In the genomic region with DNA sequence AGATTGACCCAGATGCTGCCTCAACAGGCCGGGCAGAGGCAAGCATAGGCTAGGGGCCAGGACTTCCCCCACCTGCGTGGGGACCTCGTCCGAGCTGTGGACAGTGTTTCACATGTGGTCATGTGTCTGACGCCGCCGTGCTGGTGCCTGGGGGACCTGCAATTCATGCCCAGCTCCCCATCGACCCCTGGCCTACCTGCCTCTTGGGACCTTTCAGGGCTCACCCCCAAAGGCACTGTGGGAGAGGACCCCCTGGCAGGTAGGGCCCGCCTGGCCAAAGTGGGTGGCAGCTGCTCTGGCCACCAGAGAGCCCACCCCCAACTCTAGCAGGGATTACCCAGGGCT, we compare ENCODE assay signal across 12 cellular contexts. TPM values are rescaled to one million over a fixed set of nuclear protein-coding genes. Genes with fewer than 3 reads are reported as not detected.
DNase-seq lines count a peak whose midpoint lies in the region; ATAC-seq, FAIRE-seq and TF ChIP-seq lines count a peak whose summit lies in the region.
"Had no signal": no experiment of that assay in that cellular context is flagged by ENCODE, and none has a peak within 500 bp of the region (broad histone marks: within the 10 kb centered on the region; RNA-seq: fewer than 3 reads in every experiment).

No MANE protein-coding gene starts in this region.

- peaks cover 38% of the 10 kb centered on the region for H3K4me1 Mint-ChIP-seq in activated T-cell treated with anti-CD3 and anti-CD28 coated beads, Interleukin-2, amount 50 U/mL, for 72 hours (ENCODE audit: low read depth)
- H3K4me1 Mint-ChIP-seq in activated T-cell treated with anti-CD3 and anti-CD28 coated beads, Interleukin-2, amount 50 U/mL, for 4 hours (ENCODE audit: low read depth): peaks cover 37% of the 10 kb centered on the region
- H3K4me1 Mint-ChIP-seq in astrocyte (ENCODE audit: low read depth, unreplicated experiment): peaks cover 3% of the 10 kb centered on the region

- H3K27ac Mint-ChIP-seq in activated T-cell treated with anti-CD3 and anti-CD28 coated beads, Interleukin-2, amount 50 U/mL, for 72 hours: peak overlapping the region; percentile 38
- H3K27ac Mint-ChIP-seq in astrocyte (ENCODE audit: unreplicated experiment): no peak overlapping the region

- H2AFZ ChIP-seq in astrocyte (ENCODE audit: low read depth, low read length): peak overlapping the region; percentile 51

- no peak overlapping the region for H3K27ac ChIP-seq in astrocyte (ENCODE audit: low read depth, low read length)
- peak overlapping the region; percentile 62 to 82 for H3K27ac ChIP-seq in kidney (ENCODE audit: low read depth in 2 of 2, low read length in 2 of 2)
- peak overlapping the region in 4 of 5 donors; percentile 10 to 65 (median 34) for H3K27ac ChIP-seq in stomach
- H3K27ac ChIP-seq: thoracic aorta had no signal

- no peak for DNase-seq in activated T-cell treated with anti-CD3 and anti-CD28 coated beads, Interleukin-2, amount 50 U/mL, for 72 hours
- no peak for DNase-seq in activated T-cell treated with anti-CD3 and anti-CD28 coated beads, Interleukin-2, amount 50 U/mL, for 4 hours
- no peak for DNase-seq in astrocyte (ENCODE audit: low read depth)
- no peak for DNase-seq in kidney
- no peak for DNase-seq in stomach
- DNase-seq in NCI-H748 (lab: John Stamatoyannopoulos, UW; ENCODE audit: unreplicated experiment): no peak
- no peak for DNase-seq in NCI-H1105 treated with DMSO at 0.1 percent for 48 hours (lab: John Stamatoyannopoulos, UW)
- DNase-seq: activated CD4-positive, CD25-positive, alpha-beta regulatory T cell; activated gamma-delta T cell treated with Interleukin-2 at 50 U/mL for 16 hours; cerebellar nuclear complex had no signal

- H4K20me1 ChIP-seq in astrocyte (ENCODE audit: insufficient read depth, low read length): peaks cover 75% of the 10 kb centered on the region

- no peak for TF ChIP-seq POLR2A in stomach (IDR thresholded peaks at IDR 0.05)

- TF ChIP-seq EP300 in stomach (IDR thresholded peaks at IDR 0.05): no peak

- no peak overlapping the region for H3K4me3 Mint-ChIP-seq in activated T-cell treated with anti-CD3 and anti-CD28 coated beads, Interleukin-2, amount 50 U/mL, for 72 hours
- no peak overlapping the region for H3K4me3 Mint-ChIP-seq in activated T-cell treated with anti-CD3 and anti-CD28 coated beads, Interleukin-2, amount 50 U/mL, for 4 hours
- H3K4me3 Mint-ChIP-seq in astrocyte (ENCODE audit: unreplicated experiment): no peak overlapping the region

- H3K4me1 ChIP-seq in astrocyte (ENCODE audit: insufficient read depth, low read length) (peaks cover 20% of the 10 kb centered on the region), kidney (ENCODE audit: control insufficient read depth in 1 of 2, insufficient read depth in 1 of 2, low read depth in 1 of 2, low read length in 2 of 2) (peaks cover 13 to 25% of the 10 kb centered on the region in 2 donors), stomach (peaks cover 22 to 56% (median 47%) of the 10 kb centered on the region in 4 donors)

- no peaks in the 10 kb centered on the region for H3K9me3 Mint-ChIP-seq in activated T-cell treated with anti-CD3 and anti-CD28 coated beads, Interleukin-2, amount 50 U/mL, for 72 hours
- H3K9me3 Mint-ChIP-seq in activated T-cell treated with anti-CD3 and anti-CD28 coated beads, Interleukin-2, amount 50 U/mL, for 4 hours: no peaks in the 10 kb centered on the region
- no peaks in the 10 kb centered on the region for H3K9me3 Mint-ChIP-seq in astrocyte (ENCODE audit: unreplicated experiment)

- H3K9ac ChIP-seq in astrocyte (ENCODE audit: low read length): peak overlapping the region; percentile 24
- peak overlapping the region in 1 of 2 donors; percentile 61 for H3K9ac ChIP-seq in kidney (ENCODE audit: low read length in 2 of 2)

- H3K79me2 ChIP-seq in astrocyte (ENCODE audit: insufficient read depth, low read length): peaks cover 71% of the 10 kb centered on the region

- TF ChIP-seq CTCF in astrocyte (IDR thresholded peaks at IDR 0.05; ENCODE audit: insufficient read depth, low read depth, low read length): no peak
- no peak for TF ChIP-seq CTCF in kidney (IDR thresholded peaks at IDR 0.05; ENCODE audit: borderline replicate concordance, extremely low read depth, insufficient read depth)
- no peak for TF ChIP-seq CTCF in stomach (IDR thresholded peaks at IDR 0.05)

- intact Hi-C loops in kidney (cut with DNase I): no loop called here
- intact Hi-C loops in stomach (cut with DNase I; ENCODE audit: low total_unique reads): loop anchor here (10.0 kb wide), 1 partner anchor 328 kb away; no protein-coding TSS in a partner anchor

- 69 to 80% (median 72%) methylated on average over 1 to 9 of the region's 9 CpGs for WGBS in stomach, 5 donors

- H3K36me3 ChIP-seq in astrocyte (ENCODE audit: insufficient read depth, low read length) (no peaks in the 10 kb centered on the region), kidney (ENCODE audit: control insufficient read depth in 1 of 2, insufficient read depth in 2 of 2, low read length in 2 of 2) (no peaks in the 10 kb centered on the region), stomach (peaks cover 3 to 21% (median 16%) of the 10 kb centered on the region in 4 donors)
- H3K36me3 ChIP-seq: thoracic aorta had no signal

- FAIRE-seq in astrocyte (lab: Jason Lieb, UNC): no peak
- no peak for FAIRE-seq in kidney (lab: Jason Lieb, UNC)

- H3K4me2 ChIP-seq in astrocyte (ENCODE audit: low read length): peak overlapping the region; percentile 72

- H3K9me3 ChIP-seq in astrocyte (ENCODE audit: insufficient read depth, low read depth, low read length) (no peaks in the 10 kb centered on the region), kidney (ENCODE audit: control insufficient read depth in 1 of 2, low read length in 2 of 2) (no peaks in the 10 kb centered on the region), stomach (no peaks in the 10 kb centered on the region)
- H3K9me3 ChIP-seq: thoracic aorta had no signal

- no peaks in the 10 kb centered on the region for H3K27me3 ChIP-seq in astrocyte (ENCODE audit: insufficient read depth, low read length)
- no peaks in the 10 kb centered on the region for H3K27me3 ChIP-seq in stomach

- no peak for ATAC-seq in activated T-cell treated with anti-CD3 and anti-CD28 coated beads, Interleukin-2, amount 50 U/mL, for 72 hours (replicated peaks in 1 of 2)
- no peak for ATAC-seq in activated T-cell treated with anti-CD3 and anti-CD28 coated beads, Interleukin-2, amount 50 U/mL, for 4 hours
- ATAC-seq in GM19467 (IDR thresholded peaks at IDR 0.05; ENCODE audit: unreplicated experiment): no peak

- H3K36me3 Mint-ChIP-seq in activated T-cell treated with anti-CD3 and anti-CD28 coated beads, Interleukin-2, amount 50 U/mL, for 72 hours (ENCODE audit: insufficient read depth in 2 of 2): no peaks in the 10 kb centered on the region
- no peaks in the 10 kb centered on the region for H3K36me3 Mint-ChIP-seq in activated T-cell treated with anti-CD3 and anti-CD28 coated beads, Interleukin-2, amount 50 U/mL, for 4 hours (ENCODE audit: insufficient read depth)
- no peaks in the 10 kb centered on the region for H3K36me3 Mint-ChIP-seq in astrocyte (ENCODE audit: low read depth, unreplicated experiment)

- H3K27me3 Mint-ChIP-seq in activated T-cell treated with anti-CD3 and anti-CD28 coated beads, Interleukin-2, amount 50 U/mL, for 72 hours (ENCODE audit: low read depth): no peaks in the 10 kb centered on the region
- H3K27me3 Mint-ChIP-seq in activated T-cell treated with anti-CD3 and anti-CD28 coated beads, Interleukin-2, amount 50 U/mL, for 4 hours (ENCODE audit: low read depth): no peaks in the 10 kb centered on the region
- H3K27me3 Mint-ChIP-seq in astrocyte (ENCODE audit: low read depth, unreplicated experiment): peaks cover 2% of the 10 kb centered on the region

- H3K4me3 ChIP-seq in astrocyte (ENCODE audit: insufficient read depth, low read depth, low read length): no peak overlapping the region
- H3K4me3 ChIP-seq in kidney (ENCODE audit: low read length in 2 of 2): no peak overlapping the region
- H3K4me3 ChIP-seq in stomach: peak overlapping the region in 1 of 4 donors; percentile 3
- H3K4me3 ChIP-seq: thoracic aorta had no signal

RNA-seq across cellular contexts. Expression of a gene that starts 4.4 kb away (rescaled TPM):
- 10 to 100 TPM in 1 of 2 donors, 1 to 10 TPM in 1; 9.3 to 14.0 TPM for total RNA-seq in activated T-cell treated with anti-CD3 and anti-CD28 coated beads, Interleukin-2, amount 50 U/mL, for 72 hours
- total RNA-seq in activated T-cell treated with anti-CD3 and anti-CD28 coated beads, Interleukin-2, amount 50 U/mL, for 4 hours: 10 to 100 TPM; 37.0 to 44.6 (median 38.8) TPM
- 10.0 and 10.9 TPM in 2 replicates for total RNA-seq in astrocyte
- total RNA-seq in kidney: 13.2 TPM
- polyA plus RNA-seq in kidney (ENCODE audit: insufficient read depth, low read depth, low replicate concordance): 9.1 TPM
- total RNA-seq in stomach: 1 to 10 TPM; 3.1 to 7.6 (median 6.4) TPM
- polyA plus RNA-seq in stomach: 1 to 10 TPM in 2 of 3 donors, under 1 TPM in 1; 0.61 to 3.6 (median 2.1) TPM

RNA-seq across cellular contexts. Expression of a gene that starts 53.9 kb away (rescaled TPM):
- total RNA-seq in activated T-cell treated with anti-CD3 and anti-CD28 coated beads, Interleukin-2, amount 50 U/mL, for 72 hours: 1 to 10 TPM; 5.9 to 7.0 TPM
- total RNA-seq in activated T-cell treated with anti-CD3 and anti-CD28 coated beads, Interleukin-2, amount 50 U/mL, for 4 hours: 10 to 100 TPM; 22.2 to 24.9 (median 22.2) TPM
- 6.2 and 6.7 TPM in 2 replicates for total RNA-seq in astrocyte
- 3.8 TPM for total RNA-seq in kidney
- 11.3 TPM for polyA plus RNA-seq in kidney (ENCODE audit: insufficient read depth, low read depth, low replicate concordance)
- 10 to 100 TPM in 1 of 5 donors, 1 to 10 TPM in 3, under 1 TPM in 1; 0.58 to 15.2 (median 5.3) TPM for total RNA-seq in stomach
- 1 to 10 TPM; 3.0 to 5.5 (median 5.0) TPM for polyA plus RNA-seq in stomach

RNA-seq across cellular contexts. Expression of a gene that starts 58.4 kb away (rescaled TPM):
- total RNA-seq in activated T-cell treated with anti-CD3 and anti-CD28 coated beads, Interleukin-2, amount 50 U/mL, for 72 hours: 100 to 1,000 TPM; 149 to 162 TPM
- 100 to 1,000 TPM in 1 of 3 donors, 10 to 100 TPM in 2; 97.6 to 123 (median 99.2) TPM for total RNA-seq in activated T-cell treated with anti-CD3 and anti-CD28 coated beads, Interleukin-2, amount 50 U/mL, for 4 hours
- total RNA-seq in astrocyte (25.9 and 29.5 TPM in 2 replicates), kidney (19.7 TPM), stomach (10 to 100 TPM in 2 of 5 donors, 1 to 10 TPM in 3; 5.1 to 74.1 (median 7.8) TPM)
- polyA plus RNA-seq in kidney (ENCODE audit: insufficient read depth, low read depth, low replicate concordance) (5.3 TPM), stomach (1 to 10 TPM; 2.8 to 5.0 (median 2.9) TPM)
